ENCODE assay signal across 16 cellular contexts in genomic region chr2:67954125-67954748, GRCh38.
DNase-seq lines count a peak whose midpoint lies in the region; ATAC-seq and TF ChIP-seq lines count a peak whose summit lies in the region.
"Had no signal": no experiment of that assay in that cellular context is flagged by ENCODE, and none has a peak within 500 bp of the region (broad histone marks: within the 10 kb centered on the region; RNA-seq: fewer than 3 reads in every experiment).

No MANE protein-coding gene starts in this region.

- H3K27me3 Mint-ChIP-seq in stimulated activated memory B cell treated with anti-CD40 and anti-IgM and Interleukin-4, amounts not matched to agents 10 μg/mL and 1 μg/mL and 100 μg/mL, for 72 hours: peaks cover 29% of the 10 kb centered on the region

- H3K27me3 ChIP-seq in foreskin keratinocyte (no peaks in the 10 kb centered on the region), dorsolateral prefrontal cortex (peaks cover 0 to 6% (median 0%) of the 10 kb centered on the region in 45 donors)
- H3K27me3 ChIP-seq: upper lobe of right lung had no signal

- H3K4me1 ChIP-seq in foreskin keratinocyte: no peaks in the 10 kb centered on the region
- H3K4me1 ChIP-seq: upper lobe of right lung had no signal

- no peaks in the 10 kb centered on the region for H3K36me3 Mint-ChIP-seq in stimulated activated memory B cell treated with anti-CD40 and anti-IgM and Interleukin-4, amounts not matched to agents 10 μg/mL and 1 μg/mL and 100 μg/mL, for 72 hours
- H3K36me3 Mint-ChIP-seq: CD8-positive, alpha-beta T cell had no signal

- no peak overlapping the region for H3K4me3 ChIP-seq in dorsolateral prefrontal cortex
- H3K4me3 ChIP-seq: upper lobe of right lung had no signal

- H3K27ac ChIP-seq in foreskin keratinocyte: no peak overlapping the region
- H3K27ac ChIP-seq in dorsolateral prefrontal cortex: no peak overlapping the region
- H3K27ac ChIP-seq: 22Rv1, upper lobe of right lung had no signal

- peaks cover 27% of the 10 kb centered on the region for H3K4me1 Mint-ChIP-seq in stimulated activated memory B cell treated with anti-CD40 and anti-IgM and Interleukin-4, amounts not matched to agents 10 μg/mL and 1 μg/mL and 100 μg/mL, for 72 hours
- H3K4me1 Mint-ChIP-seq: activated naive CD8-positive, alpha-beta T cell treated with anti-CD3 and anti-CD28 coated beads, Interleukin-2, amount 50 U/mL, for 24 hours had no signal

- no peak for ATAC-seq in foreskin keratinocyte
- ATAC-seq in stimulated activated memory B cell treated with anti-CD40 and anti-IgM and Interleukin-4, amounts not matched to agents 10 μg/mL and 1 μg/mL and 100 μg/mL, for 72 hours: peak; percentile 28
- ATAC-seq in GM18909 (IDR thresholded peaks at IDR 0.05; ENCODE audit: poor library complexity, unreplicated experiment): no peak
- ATAC-seq: activated naive CD8-positive, alpha-beta T cell treated with anti-CD3 and anti-CD28 coated beads, Interleukin-2, amount 50 U/mL, for 24 hours; CD8-positive, alpha-beta T cell; upper lobe of right lung had no signal

- H3K27ac Mint-ChIP-seq in stimulated activated memory B cell treated with anti-CD40 and anti-IgM and Interleukin-4, amounts not matched to agents 10 μg/mL and 1 μg/mL and 100 μg/mL, for 72 hours: no peak overlapping the region
- H3K27ac Mint-ChIP-seq: activated naive CD8-positive, alpha-beta T cell treated with anti-CD3 and anti-CD28 coated beads, Interleukin-2, amount 50 U/mL, for 24 hours; CD8-positive, alpha-beta T cell had no signal

- TF ChIP-seq CTCF in foreskin keratinocyte (conservative IDR thresholded peaks at IDR 0.05) (no peak), dorsolateral prefrontal cortex (IDR thresholded peaks at IDR 0.05 in 54 of 56, conservative IDR thresholded peaks at IDR 0.05 in 2 of 56; ENCODE audit: low read depth in 1 of 56, partially characterized antibody in 56 of 56) (no peak)

- H3K4me3 Mint-ChIP-seq in stimulated activated memory B cell treated with anti-CD40 and anti-IgM and Interleukin-4, amounts not matched to agents 10 μg/mL and 1 μg/mL and 100 μg/mL, for 72 hours: no peak overlapping the region
- H3K4me3 Mint-ChIP-seq: activated naive CD8-positive, alpha-beta T cell treated with anti-CD3 and anti-CD28 coated beads, Interleukin-2, amount 50 U/mL, for 24 hours; CD8-positive, alpha-beta T cell had no signal

- DNase-seq in DMS 273 (lab: John Stamatoyannopoulos, UW; ENCODE audit: unreplicated experiment) (peak; percentile 35), DMS 273 treated with DMSO at 0.1 percent for 48 hours (lab: John Stamatoyannopoulos, UW) (no peak), NCI-H524 treated with DMSO at 0.1 percent for 48 hours (lab: John Stamatoyannopoulos, UW) (peak; percentile 90), foreskin keratinocyte (peak; percentile 42 to 65), T1000 (lab: John Stamatoyannopoulos, UW) (no peak), dorsolateral prefrontal cortex (no peak)
- DNase-seq: activated CD4-positive, CD25-positive, alpha-beta regulatory T cell treated with anti-CD3 and anti-CD28 coated beads, Interleukin-2, amount 50 U/mL, for 72 hours; activated naive CD8-positive, alpha-beta T cell treated with anti-CD3 and anti-CD28 coated beads, Interleukin-2, amount 50 U/mL, for 24 hours; CD8-positive, alpha-beta T cell; foreskin melanocyte; kidney; stimulated activated CD4-positive, alpha-beta T cell treated with anti-CD3 and anti-CD28 coated beads, Interleukin-12 subunit alpha, Interleukin-12 subunit beta, amount 100 ng/mL, for 4 hours; upper lobe of right lung had no signal

- intact Hi-C loops in dorsolateral prefrontal cortex (cut with DNase I): no loop called here

- no peaks in the 10 kb centered on the region for H3K9me3 Mint-ChIP-seq in stimulated activated memory B cell treated with anti-CD40 and anti-IgM and Interleukin-4, amounts not matched to agents 10 μg/mL and 1 μg/mL and 100 μg/mL, for 72 hours
- H3K9me3 Mint-ChIP-seq: activated naive CD8-positive, alpha-beta T cell treated with anti-CD3 and anti-CD28 coated beads, Interleukin-2, amount 50 U/mL, for 24 hours had no signal

Comparison
In these comparisons a context has a peak if more than half of its experiments do, and no peak if none do; other contexts are left out.
1. DNase-seq: peak in DMS 273 (single experiment), NCI-H524 treated with DMSO at 0.1 percent for 48 hours (single experiment) and foreskin keratinocyte (2 of 2); none in DMS 273 treated with DMSO at 0.1 percent for 48 hours (single experiment), T1000 (single experiment) and dorsolateral prefrontal cortex (0 of 10).